Comparison of ENCODE assay signal across 2 cellular contexts in the genomic region with DNA sequence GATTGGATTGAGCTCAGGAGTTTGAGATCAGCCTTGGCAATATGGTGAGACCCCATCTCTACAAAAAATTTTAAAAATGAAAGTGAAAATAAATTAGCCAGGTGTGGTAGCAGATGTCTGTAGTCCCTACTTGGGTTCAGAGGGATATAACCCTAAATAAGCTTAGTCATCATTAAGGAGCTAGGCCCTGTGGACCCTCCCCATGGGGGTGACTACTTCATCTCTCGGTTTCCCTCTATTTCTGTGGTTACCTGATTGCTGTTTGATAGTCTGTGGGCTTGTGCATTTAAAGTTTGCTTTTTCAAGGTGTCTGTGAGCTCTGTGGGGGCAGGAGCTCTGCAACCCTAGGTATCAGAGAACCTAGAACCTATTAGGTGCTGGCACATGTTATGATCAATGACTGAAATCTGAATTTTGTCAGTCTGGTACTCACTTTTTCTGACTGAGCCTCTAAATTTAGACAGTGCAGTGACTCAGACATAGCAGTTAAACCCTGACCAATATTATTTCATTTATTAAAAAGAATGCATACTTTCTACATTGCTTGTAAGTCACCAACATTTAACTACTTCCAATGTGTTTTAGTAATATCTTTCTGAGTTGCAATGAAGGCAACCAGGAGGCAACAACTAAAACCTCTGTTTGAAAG.
TF ChIP-seq lines count a peak whose summit lies in the region.

No MANE protein-coding gene starts in this region.

TF ChIP-seq in A549, 52 proteins besides CTCF, POLR2A, EP300 and RAD21:
- TF ChIP-seq MAFK (IDR thresholded peaks at IDR 0.05; ENCODE audit: partially characterized antibody), result peak; percentile 81
- no peak for TF ChIP-seq FOSB (CRISPR knock-in tag; IDR thresholded peaks at IDR 0.05)
- TF ChIP-seq, protein P1, sequence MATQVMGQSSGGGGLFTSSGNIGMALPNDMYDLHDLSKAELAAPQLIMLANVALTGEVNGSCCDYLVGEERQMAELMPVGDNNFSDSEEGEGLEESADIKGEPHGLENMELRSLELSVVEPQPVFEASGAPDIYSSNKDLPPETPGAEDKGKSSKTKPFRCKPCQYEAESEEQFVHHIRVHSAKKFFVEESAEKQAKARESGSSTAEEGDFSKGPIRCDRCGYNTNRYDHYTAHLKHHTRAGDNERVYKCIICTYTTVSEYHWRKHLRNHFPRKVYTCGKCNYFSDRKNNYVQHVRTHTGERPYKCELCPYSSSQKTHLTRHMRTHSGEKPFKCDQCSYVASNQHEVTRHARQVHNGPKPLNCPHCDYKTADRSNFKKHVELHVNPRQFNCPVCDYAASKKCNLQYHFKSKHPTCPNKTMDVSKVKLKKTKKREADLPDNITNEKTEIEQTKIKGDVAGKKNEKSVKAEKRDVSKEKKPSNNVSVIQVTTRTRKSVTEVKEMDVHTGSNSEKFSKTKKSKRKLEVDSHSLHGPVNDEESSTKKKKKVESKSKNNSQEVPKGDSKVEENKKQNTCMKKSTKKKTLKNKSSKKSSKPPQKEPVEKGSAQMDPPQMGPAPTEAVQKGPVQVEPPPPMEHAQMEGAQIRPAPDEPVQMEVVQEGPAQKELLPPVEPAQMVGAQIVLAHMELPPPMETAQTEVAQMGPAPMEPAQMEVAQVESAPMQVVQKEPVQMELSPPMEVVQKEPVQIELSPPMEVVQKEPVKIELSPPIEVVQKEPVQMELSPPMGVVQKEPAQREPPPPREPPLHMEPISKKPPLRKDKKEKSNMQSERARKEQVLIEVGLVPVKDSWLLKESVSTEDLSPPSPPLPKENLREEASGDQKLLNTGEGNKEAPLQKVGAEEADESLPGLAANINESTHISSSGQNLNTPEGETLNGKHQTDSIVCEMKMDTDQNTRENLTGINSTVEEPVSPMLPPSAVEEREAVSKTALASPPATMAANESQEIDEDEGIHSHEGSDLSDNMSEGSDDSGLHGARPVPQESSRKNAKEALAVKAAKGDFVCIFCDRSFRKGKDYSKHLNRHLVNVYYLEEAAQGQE (IDR thresholded peaks at IDR 0.05), result no peak
- no peak for TF ChIP-seq KDM5A (IDR thresholded peaks at IDR 0.05)
- TF ChIP-seq, protein P2, sequence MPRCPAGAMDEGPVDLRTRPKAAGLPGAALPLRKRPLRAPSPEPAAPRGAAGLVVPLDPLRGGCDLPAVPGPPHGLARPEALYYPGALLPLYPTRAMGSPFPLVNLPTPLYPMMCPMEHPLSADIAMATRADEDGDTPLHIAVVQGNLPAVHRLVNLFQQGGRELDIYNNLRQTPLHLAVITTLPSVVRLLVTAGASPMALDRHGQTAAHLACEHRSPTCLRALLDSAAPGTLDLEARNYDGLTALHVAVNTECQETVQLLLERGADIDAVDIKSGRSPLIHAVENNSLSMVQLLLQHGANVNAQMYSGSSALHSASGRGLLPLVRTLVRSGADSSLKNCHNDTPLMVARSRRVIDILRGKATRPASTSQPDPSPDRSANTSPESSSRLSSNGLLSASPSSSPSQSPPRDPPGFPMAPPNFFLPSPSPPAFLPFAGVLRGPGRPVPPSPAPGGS (IDR thresholded peaks at IDR 0.05), result no peak
TF ChIP-seq in A549: peak in this region for 1.

TF ChIP-seq in SK-N-SH, 30 proteins besides CTCF, POLR2A, EP300 and RAD21:
- TF ChIP-seq MXI1 (IDR thresholded peaks at IDR 0.05; ENCODE audit: low read depth, low read length), result no peak
- no peak for TF ChIP-seq GABPA (IDR thresholded peaks at IDR 0.05; ENCODE audit: low read depth)
- TF ChIP-seq ELF1 (IDR thresholded peaks at IDR 0.05), result no peak
- TF ChIP-seq, protein P3, sequence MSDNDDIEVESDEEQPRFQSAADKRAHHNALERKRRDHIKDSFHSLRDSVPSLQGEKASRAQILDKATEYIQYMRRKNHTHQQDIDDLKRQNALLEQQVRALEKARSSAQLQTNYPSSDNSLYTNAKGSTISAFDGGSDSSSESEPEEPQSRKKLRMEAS (IDR thresholded peaks at IDR 0.05; ENCODE audit: low read depth), result no peak
- TF ChIP-seq POLR2AphosphoS5 (IDR thresholded peaks at IDR 0.05; ENCODE audit: low read depth, low read length), result no peak
- TF ChIP-seq, protein P4, sequence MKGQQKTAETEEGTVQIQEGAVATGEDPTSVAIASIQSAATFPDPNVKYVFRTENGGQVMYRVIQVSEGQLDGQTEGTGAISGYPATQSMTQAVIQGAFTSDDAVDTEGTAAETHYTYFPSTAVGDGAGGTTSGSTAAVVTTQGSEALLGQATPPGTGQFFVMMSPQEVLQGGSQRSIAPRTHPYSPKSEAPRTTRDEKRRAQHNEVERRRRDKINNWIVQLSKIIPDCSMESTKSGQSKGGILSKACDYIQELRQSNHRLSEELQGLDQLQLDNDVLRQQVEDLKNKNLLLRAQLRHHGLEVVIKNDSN (IDR thresholded peaks at IDR 0.05; ENCODE audit: borderline replicate concordance, low read depth), result no peak
- no peak for TF ChIP-seq TEAD4 (IDR thresholded peaks at IDR 0.05; ENCODE audit: borderline replicate concordance, insufficient read depth)
- TF ChIP-seq, protein P5, sequence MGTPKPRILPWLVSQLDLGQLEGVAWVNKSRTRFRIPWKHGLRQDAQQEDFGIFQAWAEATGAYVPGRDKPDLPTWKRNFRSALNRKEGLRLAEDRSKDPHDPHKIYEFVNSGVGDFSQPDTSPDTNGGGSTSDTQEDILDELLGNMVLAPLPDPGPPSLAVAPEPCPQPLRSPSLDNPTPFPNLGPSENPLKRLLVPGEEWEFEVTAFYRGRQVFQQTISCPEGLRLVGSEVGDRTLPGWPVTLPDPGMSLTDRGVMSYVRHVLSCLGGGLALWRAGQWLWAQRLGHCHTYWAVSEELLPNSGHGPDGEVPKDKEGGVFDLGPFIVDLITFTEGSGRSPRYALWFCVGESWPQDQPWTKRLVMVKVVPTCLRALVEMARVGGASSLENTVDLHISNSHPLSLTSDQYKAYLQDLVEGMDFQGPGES (IDR thresholded peaks at IDR 0.05; ENCODE audit: low read depth, low read length), result no peak
- TF ChIP-seq GATA2 (CRISPR knock-in tag; IDR thresholded peaks at IDR 0.05), result no peak
- TF ChIP-seq FOXJ3 (CRISPR knock-in tag; IDR thresholded peaks at IDR 0.05), result no peak
- no peak for TF ChIP-seq FOXM1 (IDR thresholded peaks at IDR 0.05; ENCODE audit: low read depth)
- TF ChIP-seq, protein P6, sequence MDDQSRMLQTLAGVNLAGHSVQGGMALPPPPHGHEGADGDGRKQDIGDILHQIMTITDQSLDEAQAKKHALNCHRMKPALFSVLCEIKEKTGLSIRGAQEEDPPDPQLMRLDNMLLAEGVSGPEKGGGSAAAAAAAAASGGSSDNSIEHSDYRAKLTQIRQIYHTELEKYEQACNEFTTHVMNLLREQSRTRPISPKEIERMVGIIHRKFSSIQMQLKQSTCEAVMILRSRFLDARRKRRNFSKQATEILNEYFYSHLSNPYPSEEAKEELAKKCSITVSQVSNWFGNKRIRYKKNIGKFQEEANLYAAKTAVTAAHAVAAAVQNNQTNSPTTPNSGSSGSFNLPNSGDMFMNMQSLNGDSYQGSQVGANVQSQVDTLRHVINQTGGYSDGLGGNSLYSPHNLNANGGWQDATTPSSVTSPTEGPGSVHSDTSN (IDR thresholded peaks at IDR 0.05), result peak; percentile 71
- no peak for TF ChIP-seq SMC3 (IDR thresholded peaks at IDR 0.05; ENCODE audit: low read depth, low read length)
- TF ChIP-seq FOSL2 (IDR thresholded peaks at IDR 0.05; ENCODE audit: borderline replicate concordance, low read depth), result peak; percentile 47; the same call in 1 of the 2 replicates
- TF ChIP-seq RXRA (IDR thresholded peaks at IDR 0.05; ENCODE audit: borderline replicate concordance, low read depth), result no peak
- no peak for TF ChIP-seq CHD2 (IDR thresholded peaks at IDR 0.05; ENCODE audit: low read length, partially characterized antibody)
- TF ChIP-seq JUND (IDR thresholded peaks at IDR 0.05), result peak; percentile 31; the same call in 1 of the 2 replicates
- TF ChIP-seq MEF2A (IDR thresholded peaks at IDR 0.05; ENCODE audit: borderline replicate concordance, low read depth), result peak; percentile 63; the same call in 1 of the 2 replicates
- no peak for TF ChIP-seq TCF12 (IDR thresholded peaks at IDR 0.05)
